In genomic region chr22:33018232-33018864, GRCh38 we compare ENCODE assay signal across 8 cellular contexts. TPM values are rescaled to one million over a fixed set of nuclear protein-coding genes. Genes with fewer than 3 reads are reported as not detected.
A peak's percentile ranks its signal among the peaks of the same experiment; 100 is the strongest.
DNase-seq lines count a peak whose midpoint lies in the region; ATAC-seq and TF ChIP-seq lines count a peak whose summit lies in the region.

No MANE protein-coding gene starts in this region.

- DNase-seq in ACHN (peak; percentile 39), NCI-H524 treated with DMSO at 0.1 percent for 48 hours (lab: John Stamatoyannopoulos, UW) (peak; percentile 12), Right ventricle myocardium inferior (ENCODE audit: missing footprints) (no peak), progenitor cell of endocrine pancreas (ENCODE audit: low spot score, unreplicated experiment) (peak; percentile 67)
- peak; percentile 1 for DNase-seq in activated gamma-delta T cell treated with anti-CD3 and anti-CD28 coated beads, Interleukin-2, amount 50 U/mL, for 16 hours (ENCODE audit: low read depth)

- peak; percentile 82 for ATAC-seq in Right ventricle myocardium inferior
- ATAC-seq in HG03565 (IDR thresholded peaks at IDR 0.05; ENCODE audit: unreplicated experiment) = no peak
- ATAC-seq in GM18498 (IDR thresholded peaks at IDR 0.05; ENCODE audit: unreplicated experiment) = no peak

- in situ Hi-C loops in ACHN (cut with HindIII; ENCODE audit: low pct_ligation_motif_present, low pct_unique_long_range_greater_than_20kb, low sequenced_read_pairs) = loop anchor here (25.0 kb wide), 1 partner anchor 194 kb away; no protein-coding TSS in a partner anchor

- peaks cover 8% of the 10 kb centered on the region for H3K27me3 Mint-ChIP-seq in progenitor cell of endocrine pancreas

- no peaks in the 10 kb centered on the region for H3K4me1 Mint-ChIP-seq in progenitor cell of endocrine pancreas (ENCODE audit: low read depth)

- peak; percentile 90 for TF ChIP-seq CTCF in GM12875 (IDR thresholded peaks at IDR 0.05; ENCODE audit: borderline replicate concordance, insufficient read depth, low read depth, low read length)
- peak; percentile 94 for TF ChIP-seq CTCF in progenitor cell of endocrine pancreas (IDR thresholded peaks at IDR 0.05; ENCODE audit: unreplicated experiment)

- H3K4me3 ChIP-seq in GM12875 (ENCODE audit: low read depth, low read length) = no peak overlapping the region

- H3K36me3 Mint-ChIP-seq in progenitor cell of endocrine pancreas (ENCODE audit: insufficient read depth) = no peaks in the 10 kb centered on the region

- intact Hi-C loops in Right ventricle myocardium inferior (cut with DNase I) = loop anchor here (1.0 kb wide), 1 partner anchor 185 kb away; no protein-coding TSS in a partner anchor

- H3K4me3 Mint-ChIP-seq in progenitor cell of endocrine pancreas (ENCODE audit: low read depth) = no peak overlapping the region

- H3K9me3 Mint-ChIP-seq in progenitor cell of endocrine pancreas (ENCODE audit: low read depth) = no peaks in the 10 kb centered on the region

- H3K27ac Mint-ChIP-seq in progenitor cell of endocrine pancreas = no peak overlapping the region

RNA-seq across cellular contexts. Expression of gene SYN3, which starts 39.8 kb away (rescaled TPM):
- total RNA-seq in Right ventricle myocardium inferior (not detected), progenitor cell of endocrine pancreas (0.55 and 0.87 TPM in 2 replicates)
